ENCODE assay signal across 9 cellular contexts in the genomic region with DNA sequence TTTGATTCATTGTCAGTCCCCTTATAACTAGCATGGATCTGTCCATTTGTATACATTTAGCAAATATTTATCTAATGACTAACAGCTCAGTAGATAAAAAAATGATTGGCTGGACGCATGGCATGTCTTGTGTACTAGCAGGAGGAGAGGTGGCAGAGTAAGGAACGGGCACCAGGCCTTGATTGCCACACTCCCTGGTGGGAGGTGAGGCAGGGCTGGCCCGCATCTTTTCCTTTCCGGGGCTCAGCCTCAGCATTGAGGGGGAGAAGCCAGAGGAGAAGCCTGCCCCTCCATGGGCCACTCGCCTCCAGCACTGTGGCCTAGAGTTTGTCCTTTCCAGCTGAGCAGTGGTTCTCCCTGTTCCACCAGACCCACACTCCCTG.
DNase-seq lines count a peak whose midpoint lies in the region; ATAC-seq, FAIRE-seq and TF ChIP-seq lines count a peak whose summit lies in the region.
"Had no signal": no experiment of that assay in that cellular context is flagged by ENCODE, and none has a peak within 500 bp of the region (broad histone marks: within the 10 kb centered on the region; RNA-seq: fewer than 3 reads in every experiment).

No MANE protein-coding gene starts in this region.

- TF ChIP-seq POLR2A in body of pancreas (IDR thresholded peaks at IDR 0.05), result no peak

- no peaks in the 10 kb centered on the region for H3K9me3 Mint-ChIP-seq in activated naive CD8-positive, alpha-beta T cell treated with anti-CD3 and anti-CD28 coated beads for 36 hours

- ATAC-seq in GM19035 (IDR thresholded peaks at IDR 0.05; ENCODE audit: unreplicated experiment), result peak; percentile 3
- ATAC-seq in body of pancreas, result peak; percentile 54

- DNase-seq in HTR-8/SVneo (ENCODE audit: insufficient read length, low spot score), result peak; percentile 51
- DNase-seq in body of pancreas, result peak in 3 of 4 donors; percentile 4 to 32 (median 17)
- DNase-seq in small intestine, result peak; percentile 38
- no peak for DNase-seq in activated naive CD8-positive, alpha-beta T cell treated with anti-CD3 and anti-CD28 coated beads for 36 hours
- no peak for DNase-seq in NOMO-1 treated with dmso at 0.1 percent for 144 hours (lab: John Stamatoyannopoulos, UW; ENCODE audit: unreplicated experiment)
- no peak for DNase-seq in stimulated activated CD4-positive, alpha-beta T cell treated with anti-CD3 and anti-CD28 coated beads, Interleukin-2, amount 100 ng/mL, for 48 hours
- DNase-seq: effector memory CD4-positive, alpha-beta T cell had no signal

- H3K9me3 ChIP-seq in body of pancreas (no peaks in the 10 kb centered on the region), small intestine (ENCODE audit: control insufficient read depth, low read depth) (no peaks in the 10 kb centered on the region)
- H3K9me3 ChIP-seq: right atrium auricular region had no signal

- H3K36me3 Mint-ChIP-seq in activated naive CD8-positive, alpha-beta T cell treated with anti-CD3 and anti-CD28 coated beads for 36 hours, result peaks cover 14% of the 10 kb centered on the region

- H3K4me3 ChIP-seq in body of pancreas (no peak overlapping the region), small intestine (ENCODE audit: low read depth in 1 of 2, low read length in 2 of 2) (no peak overlapping the region)
- H3K4me3 ChIP-seq: right atrium auricular region had no signal

- H3K36me3 ChIP-seq in body of pancreas (replicated peaks in 1 of 2; ENCODE audit: insufficient read depth in 1 of 2, low read depth in 2 of 2), result no peaks in the 10 kb centered on the region
- H3K36me3 ChIP-seq in small intestine (ENCODE audit: control insufficient read depth in 2 of 2, insufficient read depth in 2 of 2, low read length in 2 of 2), result peaks cover 3 to 5% of the 10 kb centered on the region in 2 donors

- H3K4me3 Mint-ChIP-seq in activated naive CD8-positive, alpha-beta T cell treated with anti-CD3 and anti-CD28 coated beads for 36 hours, result no peak overlapping the region

- H3K27ac Mint-ChIP-seq in activated naive CD8-positive, alpha-beta T cell treated with anti-CD3 and anti-CD28 coated beads for 36 hours, result no peak overlapping the region

- intact Hi-C loops in body of pancreas (cut with DNase I), result no loop called here

- H3K27ac ChIP-seq in body of pancreas (peak overlapping the region; percentile 47 to 61 (median 56)), small intestine (ENCODE audit: low read depth in 1 of 2, low read length in 1 of 2) (no peak overlapping the region)
- H3K27ac ChIP-seq: right atrium auricular region had no signal

- WGBS in body of pancreas, 2 donors, result 31 to 38% methylated on average over 5 of the region's 5 CpGs
- 31 to 56% (median 54%) methylated on average over 4 to 5 of the region's 5 CpGs for WGBS in small intestine, 3 donors

- H3K4me1 Mint-ChIP-seq in activated naive CD8-positive, alpha-beta T cell treated with anti-CD3 and anti-CD28 coated beads for 36 hours, result no peaks in the 10 kb centered on the region

- no peaks in the 10 kb centered on the region for H3K27me3 Mint-ChIP-seq in activated naive CD8-positive, alpha-beta T cell treated with anti-CD3 and anti-CD28 coated beads for 36 hours

- TF ChIP-seq CTCF in body of pancreas (IDR thresholded peaks at IDR 0.05), result no peak

- FAIRE-seq in HTR-8/SVneo (lab: Jason Lieb, UNC) (no peak), small intestine (lab: Jason Lieb, UNC) (no peak)

- no peaks in the 10 kb centered on the region for H3K27me3 ChIP-seq in body of pancreas
- no peaks in the 10 kb centered on the region for H3K27me3 ChIP-seq in small intestine (ENCODE audit: control insufficient read depth in 2 of 2, insufficient read depth in 2 of 2, low read length in 2 of 2)
- H3K27me3 ChIP-seq: right atrium auricular region had no signal

- H3K4me1 ChIP-seq in body of pancreas (peaks cover 16% of the 10 kb centered on the region), small intestine (ENCODE audit: control insufficient read depth in 2 of 2, insufficient read depth in 1 of 2, low read depth in 1 of 2, low read length in 1 of 2) (no peaks in the 10 kb centered on the region)
- H3K4me1 ChIP-seq: right atrium auricular region had no signal

Comparison
In these comparisons a context has a peak if more than half of its experiments do, and no peak if none do; other contexts are left out.
1. DNase-seq: peak in HTR-8/SVneo (single experiment), body of pancreas (3 of 4) and small intestine (single experiment); none in activated naive CD8-positive, alpha-beta T cell treated with anti-CD3 and anti-CD28 coated beads for 36 hours (single experiment), NOMO-1 treated with dmso at 0.1 percent for 144 hours (single experiment) and stimulated activated CD4-positive, alpha-beta T cell treated with anti-CD3 and anti-CD28 coated beads, Interleukin-2, amount 100 ng/mL, for 48 hours (0 of 2).
2. H3K27ac ChIP-seq: peak in body of pancreas (4 of 4); none in small intestine (0 of 2).